17 cellular contexts compared by ENCODE assay signal in the genomic region with DNA sequence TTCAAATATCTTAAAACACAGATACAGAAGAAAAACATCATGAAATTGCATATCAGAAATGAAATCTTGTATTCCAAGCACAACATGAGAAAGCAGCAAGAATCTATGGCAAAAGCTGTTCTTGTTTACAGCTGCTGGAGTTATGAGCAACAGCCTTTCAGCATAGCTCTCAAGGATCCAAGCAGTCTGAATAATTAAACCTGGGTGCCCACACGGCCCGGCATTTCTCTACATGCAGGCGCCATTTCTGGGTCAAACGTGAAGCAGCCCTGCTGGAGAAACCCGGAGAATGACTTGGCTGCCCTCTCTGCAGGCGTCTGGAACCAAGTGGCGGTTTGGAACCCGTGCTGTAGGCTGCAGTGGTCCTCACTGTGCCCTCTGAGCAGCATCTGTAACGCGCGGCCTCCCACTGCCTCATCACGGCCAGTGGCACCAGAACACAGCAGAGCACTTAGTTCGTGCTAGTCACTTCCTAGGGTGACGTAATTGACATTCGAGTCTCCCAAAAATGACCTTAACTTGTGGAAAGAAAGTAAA.
"Had no signal": no experiment of that assay in that cellular context is flagged by ENCODE, and none has a peak within 500 bp of the region (broad histone marks: within the 10 kb centered on the region; RNA-seq: fewer than 3 reads in every experiment).

No MANE protein-coding gene starts in this region.

- H3K36me3 Mint-ChIP-seq: memory B cell had no signal

- DNase-seq: effector memory CD4-positive, alpha-beta T cell; heart right ventricle; hypothalamus; midbrain; small intestine; stimulated activated CD4-positive, alpha-beta T cell treated with anti-CD3 and anti-CD28 coated beads, Interleukin-12 subunit alpha, Interleukin-12 subunit beta, amount 100 ng/mL, for 4 hours; stimulated activated naive CD4-positive, alpha-beta T cell; stomach had no signal

- H3K27me3 ChIP-seq: neutrophil, right atrium auricular region had no signal

- H3K4me1 Mint-ChIP-seq: memory B cell had no signal

- H3K27ac ChIP-seq: coronary artery, heart right ventricle, neutrophil, right atrium auricular region, stomach, thoracic aorta had no signal

- H3K9me3 Mint-ChIP-seq: nephron, type B pancreatic cell had no signal

- H3K4me3 ChIP-seq: coronary artery, heart right ventricle, right atrium auricular region, stomach, thoracic aorta had no signal

- H3K4me1 ChIP-seq: stomach had no signal

- H3K27ac Mint-ChIP-seq: memory B cell had no signal

- H3K9me3 ChIP-seq: heart right ventricle, neutrophil, right atrium auricular region, stomach, thoracic aorta had no signal

- H3K27me3 Mint-ChIP-seq: memory B cell, type B pancreatic cell had no signal

- ATAC-seq: esophagus mucosa, heart right ventricle, left lobe of liver had no signal

- H3K36me3 ChIP-seq: heart right ventricle, neutrophil, right atrium auricular region, stomach, thoracic aorta had no signal

- H3K4me3 Mint-ChIP-seq: memory B cell, nephron, type B pancreatic cell had no signal
